27 cellular contexts compared by ENCODE assay signal in the genomic region with DNA sequence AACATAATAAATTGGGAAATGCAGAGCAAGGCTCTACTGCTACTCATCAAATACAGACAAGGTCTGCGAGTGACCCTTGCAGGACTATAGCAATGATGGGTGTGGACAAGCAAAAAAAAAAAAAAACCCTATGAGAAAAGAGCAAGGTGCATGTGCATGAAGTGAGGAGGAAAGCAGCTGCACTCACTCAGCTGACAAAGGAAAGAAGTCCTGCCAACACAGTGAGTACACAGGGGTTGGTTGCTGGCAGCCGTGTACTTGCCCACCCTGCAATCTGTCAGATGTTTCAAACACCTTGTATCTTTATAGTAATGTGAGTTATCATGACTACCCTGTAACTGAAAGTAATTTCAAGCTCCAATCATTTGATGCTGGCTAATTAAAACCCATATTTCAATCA. TPM values are rescaled to one million over a fixed set of nuclear protein-coding genes. Genes with fewer than 3 reads are reported as not detected.
DNase-seq lines count a peak whose midpoint lies in the region; ATAC-seq and TF ChIP-seq lines count a peak whose summit lies in the region.
"Had no signal": no experiment of that assay in that cellular context is flagged by ENCODE, and none has a peak within 500 bp of the region (broad histone marks: within the 10 kb centered on the region; RNA-seq: fewer than 3 reads in every experiment).

No MANE protein-coding gene starts in this region.

- H3K27ac ChIP-seq in VCaP (peak overlapping the region; percentile 69; the same call in 1 of the 2 replicates), left ventricle myocardium inferior (replicated peaks) (peak overlapping the region; percentile 55)
- H3K27ac ChIP-seq: A549, foreskin keratinocyte, hepatocyte, left lung, neutrophil, SJSA1, thoracic aorta, vagina had no signal

- no peak overlapping the region for H3K4me3 ChIP-seq in left ventricle myocardium inferior
- H3K4me3 ChIP-seq: A549, hepatocyte, left lung, SJSA1, thoracic aorta, vagina had no signal

- intact Hi-C loops in Right ventricle myocardium superior (cut with DNase I), result no loop called here
- intact Hi-C loops in cardiac septum (cut with DNase I), result no loop called here
- intact Hi-C loops in left ventricle myocardium inferior (cut with micrococcal nuclease), result no loop called here

- TF ChIP-seq CTCF in VCaP (conservative IDR thresholded peaks at IDR 0.05) (no peak), left ventricle myocardium inferior (IDR thresholded peaks at IDR 0.05; ENCODE audit: borderline replicate concordance) (no peak)

- DNase-seq in Right ventricle myocardium superior, result no peak
- DNase-seq in cardiac septum (ENCODE audit: low spot score), result no peak
- peak; percentile 16 for DNase-seq in left ventricle myocardium inferior
- no peak for DNase-seq in H4 (ENCODE audit: low spot score)
- no peak for DNase-seq in cerebellum (ENCODE audit: low spot score)
- DNase-seq: activated B cell treated with CpG ODN at 0.5 μM for 24 hours; activated CD4-positive, alpha-beta T cell treated with anti-CD3 and anti-CD28 coated beads, Interleukin-2, amount 50 U/mL, for 1 hour; activated naive CD4-positive, alpha-beta T cell treated with anti-CD3 and anti-CD28 coated beads, Interleukin-2, amount 10 ng/mL, durations not matched to agents 7 days and 5 days; amygdala; CD8-positive, alpha-beta memory T cell; DMS53; foreskin keratinocyte; GDM1; H9; left lung; naive B cell; NCI-H1417; NCI-H2107 had no signal

- peaks cover 70% of the 10 kb centered on the region for H3K4me1 ChIP-seq in left ventricle myocardium inferior
- H3K4me1 ChIP-seq: SJSA1, vagina had no signal

- ATAC-seq in Right ventricle myocardium superior (ENCODE audit: poor library complexity) (peak; percentile 78), HG02623 (IDR thresholded peaks at IDR 0.05; ENCODE audit: unreplicated experiment) (no peak), GM18868 (IDR thresholded peaks at IDR 0.05; ENCODE audit: unreplicated experiment) (no peak)
- ATAC-seq: A549, foreskin keratinocyte, left lung had no signal

- no peaks in the 10 kb centered on the region for H3K27me3 ChIP-seq in left ventricle myocardium inferior (ENCODE audit: low read depth)
- H3K27me3 ChIP-seq: foreskin keratinocyte, hepatocyte, left lung, neutrophil, SJSA1, vagina had no signal

- H3K9me3 ChIP-seq in left ventricle myocardium inferior (replicated peaks), result no peaks in the 10 kb centered on the region
- H3K9me3 ChIP-seq: A549, left lung, neutrophil, SJSA1, thoracic aorta, vagina had no signal

- H3K36me3 ChIP-seq in left ventricle myocardium inferior, result no peaks in the 10 kb centered on the region
- H3K36me3 ChIP-seq: left lung, neutrophil, thoracic aorta, vagina had no signal

RNA-seq across cellular contexts. Expression of gene CHCHD3, which starts 20.5 kb away (rescaled TPM):
- total RNA-seq in Right ventricle myocardium superior (194 TPM), cardiac septum (138 TPM), left ventricle myocardium inferior (209 TPM), cerebellum (50.8 TPM)
- 79.6 and 102 TPM in 2 replicates for total RNA-seq in H4 (2014; rRNA removed; shearing (Covaris generic))
